In the genomic region with DNA sequence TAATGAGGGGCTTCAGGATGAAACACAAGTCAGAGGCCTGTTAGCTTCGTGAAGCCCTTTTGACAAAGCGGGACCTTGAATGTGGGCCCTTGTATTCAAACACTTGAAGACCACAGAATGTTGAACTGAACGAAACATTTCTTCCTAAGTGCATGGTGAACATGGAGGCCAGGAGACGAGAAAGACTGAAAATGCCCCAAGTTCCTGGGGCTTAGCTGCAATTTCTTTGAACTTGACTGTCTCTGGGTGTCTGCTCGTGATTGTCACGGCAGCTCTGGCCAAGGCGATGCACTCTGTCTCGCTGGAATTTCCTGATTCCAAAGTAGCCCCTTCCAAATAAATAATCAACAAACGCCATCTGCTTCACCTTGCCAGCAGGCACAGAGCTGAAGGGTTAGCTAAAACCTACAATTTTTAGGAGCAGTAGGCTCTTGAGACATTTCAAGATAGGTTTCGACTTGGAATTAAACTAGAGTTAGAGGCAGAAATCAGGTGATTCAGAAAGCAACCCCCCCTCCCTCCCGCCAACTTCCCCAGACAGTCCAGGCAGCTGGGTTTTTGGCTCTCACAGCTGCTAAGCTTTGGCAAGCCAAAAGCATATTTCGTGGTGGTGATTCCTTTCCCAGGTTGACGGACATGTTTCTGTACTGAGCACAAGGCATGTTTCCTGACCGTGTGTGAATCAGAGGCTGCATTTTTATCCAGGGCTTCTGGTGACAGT, we compare ENCODE assay signal across 8 cellular contexts. TPM values are rescaled to one million over a fixed set of nuclear protein-coding genes. Genes with fewer than 3 reads are reported as not detected.
DNase-seq lines count a peak whose midpoint lies in the region; ATAC-seq and TF ChIP-seq lines count a peak whose summit lies in the region.

No MANE protein-coding gene starts in this region.

- H2BK20ac ChIP-seq in H9 (ENCODE audit: low read depth, low read length, poor library complexity, severe bottlenecking): no peak overlapping the region

- H2AFZ ChIP-seq in H9 (ENCODE audit: low read length): no peak overlapping the region
- H2AFZ ChIP-seq in fibroblast of lung (ENCODE audit: low read length): no peak overlapping the region

- no peak overlapping the region for H3K9ac ChIP-seq in H9 (ENCODE audit: extremely low read depth, insufficient read length, low read length)
- peak overlapping the region; percentile 34 for H3K9ac ChIP-seq in fibroblast of lung (ENCODE audit: insufficient read depth, low read length)

- H3K4me3 Mint-ChIP-seq in H9 (peak overlapping the region in 1 of 2 experiments; percentile 30; a peak in 1 of 5 replicates), T-cell (peak overlapping the region in 1 of 3 donors; percentile 79)

- no peak overlapping the region for H3K4ac ChIP-seq in H9 (ENCODE audit: low read depth, low read length)

- no peaks in the 10 kb centered on the region for H3K9me3 ChIP-seq in H9 (ENCODE audit: control insufficient read depth, low read depth, low read length)
- H3K9me3 ChIP-seq in fibroblast of lung (ENCODE audit: control insufficient read depth, insufficient read depth, low read depth, low read length): no peaks in the 10 kb centered on the region

- H3K27me3 ChIP-seq in H9 (ENCODE audit: insufficient read depth, low read length) (no peaks in the 10 kb centered on the region), fibroblast of lung (ENCODE audit: control insufficient read depth, insufficient read depth, low read length) (no peaks in the 10 kb centered on the region)

- H3K18ac ChIP-seq in H9 (ENCODE audit: insufficient read length, low read depth, low read length): peak overlapping the region; percentile 25

- H2BK5ac ChIP-seq in H9 (ENCODE audit: insufficient read length, low read length): no peak overlapping the region

- H3K36me3 Mint-ChIP-seq in H9 (ENCODE audit: insufficient read depth in 1 of 3, low read depth in 3 of 3) (no peaks in the 10 kb centered on the region), T-cell (no peaks in the 10 kb centered on the region)

- H3K36me3 ChIP-seq in fibroblast of lung (ENCODE audit: control insufficient read depth, insufficient read depth, low read length): no peaks in the 10 kb centered on the region

- no CpG with 5 or more reads among the region's 14 CpGs for WGBS in H9 (ENCODE audit: extremely low coverage, insufficient read length, low lambda C conversion rate)

- H3K4me1 Mint-ChIP-seq in H9 (peaks cover 75 to 80% of the 10 kb centered on the region in 2 experiments), T-cell (peaks cover 84 to 96% (median 89%) of the 10 kb centered on the region in 3 donors)

- CTCF ChIA-PET in T-cell (lab: Charles Lee): interaction anchor here (0.5 to 2.2 kb wide), 8 partner anchors 8 to 167 kb away, joined by 3 to 12 read pairs (median 4); no protein-coding TSS in a partner anchor

- ATAC-seq in T-cell (replicated peaks in 1 of 4) (no peak), GM19467 (IDR thresholded peaks at IDR 0.05; ENCODE audit: unreplicated experiment) (no peak), GM18867 (IDR thresholded peaks at IDR 0.05; ENCODE audit: unreplicated experiment) (no peak), HG03442 (IDR thresholded peaks at IDR 0.05; ENCODE audit: unreplicated experiment) (no peak)

- no peaks in the 10 kb centered on the region for H3K79me1 ChIP-seq in H9 (ENCODE audit: insufficient read depth, low read depth, low read length, poor library complexity, severe bottlenecking)

- DNase-seq in H9: no peak
- no peak for DNase-seq in T-cell
- peak; percentile 95 to 98 for DNase-seq in fibroblast of lung (ENCODE audit: low read depth in 2 of 2)
- peak; percentile 84 for DNase-seq in non-pigmented ciliary epithelial cell (ENCODE audit: low read depth)

- no peak overlapping the region for H4K8ac ChIP-seq in H9 (replicated peaks; ENCODE audit: insufficient read length, low read depth, low read length)

- POLR2A ChIA-PET in T-cell (lab: Charles Lee): interaction anchor here (0.6 to 3.0 kb wide), 3 partner anchors 14 to 82 kb away, joined by 3 to 41 read pairs (median 4); a partner anchor contains a TSS

- no peak overlapping the region for H3K4me2 ChIP-seq in H9 (ENCODE audit: insufficient read depth, insufficient read length, low read length)
- H3K4me2 ChIP-seq in fibroblast of lung (ENCODE audit: extremely low read depth, insufficient read depth, low read length): peak overlapping the region; percentile 91

- no peak overlapping the region for H2AK5ac ChIP-seq in H9 (ENCODE audit: insufficient read length, low read length)

- H3K9me3 Mint-ChIP-seq in H9 (no peaks in the 10 kb centered on the region; a peak in 1 of 5 replicates), T-cell (no peaks in the 10 kb centered on the region)

- H3T11ph ChIP-seq in H9 (ENCODE audit: low read length): no peak overlapping the region

- H3K23ac ChIP-seq in H9 (ENCODE audit: insufficient read length, low read depth, low read length): no peak overlapping the region

- H3K27ac ChIP-seq in 22Rv1: peak overlapping the region; percentile 89
- H3K27ac ChIP-seq in H9 (ENCODE audit: insufficient read length, low read depth, low read length): no peak overlapping the region
- peak overlapping the region; percentile 98 for H3K27ac ChIP-seq in fibroblast of lung (ENCODE audit: insufficient read depth, low read length)

- H3K4me1 ChIP-seq in H9 (ENCODE audit: insufficient read depth, low read length) (peaks cover 25% of the 10 kb centered on the region), fibroblast of lung (ENCODE audit: control insufficient read depth, extremely low read depth, insufficient read depth, low read length) (peaks cover 62% of the 10 kb centered on the region)

- no peak overlapping the region for H4K91ac ChIP-seq in H9 (ENCODE audit: insufficient read length, low read depth, low read length)

- no peak overlapping the region for H2BK120ac ChIP-seq in H9 (ENCODE audit: low read depth, low read length, poor library complexity, severe bottlenecking)

- TF ChIP-seq CTCF in 22Rv1 (IDR thresholded peaks at IDR 0.05): no peak
- TF ChIP-seq CTCF in H9 (conservative IDR thresholded peaks at IDR 0.05): no peak
- no peak for TF ChIP-seq CTCF in fibroblast of lung (conservative IDR thresholded peaks at IDR 0.05 in 1 of 2, IDR thresholded peaks at IDR 0.05 in 1 of 2; ENCODE audit: low read depth in 1 of 2, low read length in 2 of 2)

- H3K79me2 ChIP-seq in H9 (ENCODE audit: insufficient read depth, low read length) (no peaks in the 10 kb centered on the region), fibroblast of lung (ENCODE audit: control insufficient read depth, insufficient read depth, low read length) (no peaks in the 10 kb centered on the region)

- no peak overlapping the region for H4K5ac ChIP-seq in H9 (ENCODE audit: insufficient read length, low read depth, low read length)

- no peak overlapping the region for H2BK15ac ChIP-seq in H9 (ENCODE audit: low read depth, low read length)

- H3K27ac Mint-ChIP-seq in H9: peak overlapping the region in 1 of 3 experiments; percentile 81; a peak in 2 of 7 replicates
- H3K27ac Mint-ChIP-seq in T-cell: peak overlapping the region; percentile 97 to 99

- H3K56ac ChIP-seq in H9 (ENCODE audit: insufficient read length, low read depth, low read length): no peak overlapping the region

- H3K23me2 ChIP-seq in H9 (ENCODE audit: insufficient read length, low read depth, low read length, poor library complexity, severe bottlenecking): peaks cover 11% of the 10 kb centered on the region

- H3K27me3 Mint-ChIP-seq in H9 (ENCODE audit: low read depth) (peaks cover 14% of the 10 kb centered on the region), T-cell (no peaks in the 10 kb centered on the region)

- no peak overlapping the region for H2BK12ac ChIP-seq in H9 (ENCODE audit: insufficient read length, low read depth, low read length)

- H4K20me1 ChIP-seq in H9 (ENCODE audit: control insufficient read depth, insufficient read depth, insufficient read length) (peaks cover 3% of the 10 kb centered on the region), fibroblast of lung (ENCODE audit: control insufficient read depth, extremely low read depth, insufficient read depth, low read length) (no peaks in the 10 kb centered on the region)

- peak overlapping the region in 1 of 4 experiments; percentile 9 for H3K4me3 ChIP-seq in fibroblast of lung (replicated peaks in 1 of 4; ENCODE audit: control extremely low read depth in 1 of 4, insufficient read depth in 1 of 4, low read depth in 3 of 4, low read length in 4 of 4)

- H3K14ac ChIP-seq in H9 (ENCODE audit: insufficient read depth, low read length): no peak overlapping the region

RNA-seq across cellular contexts. Expression of a gene that starts 13.5 kb away (rescaled TPM):
- total RNA-seq in H9 (2021): 59.0 and 60.1 TPM in 2 replicates
- 10 to 100 TPM; 32.6 to 50.4 (median 38.8) TPM for total RNA-seq in T-cell
- total RNA-seq in fibroblast of lung: 36.0 and 45.9 TPM in 2 replicates
- polyA plus RNA-seq in fibroblast of lung: 9.8 and 13.1 TPM in 2 replicates
- polyA plus RNA-seq in fibroblast of lung (2012): 23.8 and 31.3 TPM in 2 replicates
- polyA minus RNA-seq in fibroblast of lung (ENCODE audit: low replicate concordance): 10.8 and 15.9 TPM in 2 replicates

RNA-seq across cellular contexts. Expression of a gene that starts 56.1 kb away (rescaled TPM):
- total RNA-seq in H9 (2021): 22.2 and 23.4 TPM in 2 replicates
- total RNA-seq in T-cell: 10 to 100 TPM in 3 of 5 donors, 1 to 10 TPM in 2; 8.4 to 14.0 (median 11.8) TPM
- total RNA-seq in fibroblast of lung: 10.8 and 12.1 TPM in 2 replicates
- polyA plus RNA-seq in fibroblast of lung: 8.9 and 12.8 TPM in 2 replicates
- polyA plus RNA-seq in fibroblast of lung (2012): 4.8 and 7.4 TPM in 2 replicates
- 9.5 and 11.5 TPM in 2 replicates for polyA minus RNA-seq in fibroblast of lung (ENCODE audit: low replicate concordance)

Comparison
In these comparisons a context has a peak if more than half of its experiments do, and no peak if none do; other contexts are left out.
1. DNase-seq: peak in fibroblast of lung (2 of 2) and non-pigmented ciliary epithelial cell (single experiment); none in H9 (single experiment) and T-cell (0 of 34).